ENCODE assay signal across 8 cellular contexts in genomic region chr6:166556871-166557322, GRCh38. TPM values are rescaled to one million over a fixed set of nuclear protein-coding genes. Genes with fewer than 3 reads are reported as not detected.
DNase-seq lines count a peak whose midpoint lies in the region; ATAC-seq and TF ChIP-seq lines count a peak whose summit lies in the region.

No MANE protein-coding gene starts in this region.

- H3K4me1 ChIP-seq in lower lobe of right lung (peaks cover 45% of the 10 kb centered on the region), upper lobe of left lung (peaks cover 26 to 51% (median 38%) of the 10 kb centered on the region in 4 donors)

- peaks cover 6% of the 10 kb centered on the region for H3K9me3 ChIP-seq in lower lobe of right lung
- H3K9me3 ChIP-seq in upper lobe of left lung, result peaks cover 0 to 3% (median 0%) of the 10 kb centered on the region in 4 donors

- peak; percentile 99 for DNase-seq in G401 (ENCODE audit: low spot score)
- peak; percentile 83 for DNase-seq in NCI-H510A (lab: John Stamatoyannopoulos, UW)
- DNase-seq in lower lobe of right lung, result peak; percentile 94
- DNase-seq in upper lobe of left lung, result peak; percentile 75 to 97
- DNase-seq in NCI-H128 (lab: John Stamatoyannopoulos, UW; ENCODE audit: unreplicated experiment), result no peak
- DNase-seq in stimulated activated naive CD4-positive, alpha-beta T cell (lab: John Stamatoyannopoulos, UW), result no peak

- peak in 2 of 4 donors; percentile 14 to 70 for TF ChIP-seq POLR2A in upper lobe of left lung (IDR thresholded peaks at IDR 0.05)

- no peaks in the 10 kb centered on the region for H3K27me3 ChIP-seq in lower lobe of right lung (ENCODE audit: low read depth)
- no peaks in the 10 kb centered on the region for H3K27me3 ChIP-seq in upper lobe of left lung

- peak; percentile 97 for ATAC-seq in lower lobe of right lung
- peak; percentile 87 to 96 for ATAC-seq in upper lobe of left lung (ENCODE audit: low FRiP score in 2 of 2)
- no peak for ATAC-seq in HG02981 (IDR thresholded peaks at IDR 0.05; ENCODE audit: unreplicated experiment)

- peak; percentile 14 to 99 (median 70) for TF ChIP-seq EP300 in upper lobe of left lung (IDR thresholded peaks at IDR 0.05)

- H3K36me3 ChIP-seq in lower lobe of right lung (no peaks in the 10 kb centered on the region), upper lobe of left lung (no peaks in the 10 kb centered on the region)

- intact Hi-C loops in lower lobe of right lung (cut with DNase I), result loop anchor here (10.0 kb wide), 1 partner anchor 68 kb away; the partner anchor contains the start of gene RPS6KA2

- no peak for TF ChIP-seq CTCF in lower lobe of right lung (IDR thresholded peaks at IDR 0.05)
- TF ChIP-seq CTCF in upper lobe of left lung (IDR thresholded peaks at IDR 0.05), result no peak

- in situ Hi-C loops in G401 (cut with HindIII; ENCODE audit: low sequenced_read_pairs), result no loop called here

- H3K27ac ChIP-seq in cingulate gyrus (ENCODE audit: low read depth, low read length), result peak overlapping the region; percentile 76
- peak overlapping the region; percentile 81 for H3K27ac ChIP-seq in lower lobe of right lung
- peak overlapping the region; percentile 79 to 92 (median 89) for H3K27ac ChIP-seq in upper lobe of left lung

- H3K4me3 ChIP-seq in lower lobe of right lung (peak overlapping the region; percentile 17), upper lobe of left lung (no peak overlapping the region)

- WGBS in upper lobe of left lung, 2 donors, result 23 to 37% methylated on average over 9 to 16 of the region's 16 CpGs

RNA-seq across cellular contexts. Expression of gene RAMACL, which starts 29.6 kb away (rescaled TPM):
- 4.1 and 8.0 TPM in 2 replicates for total RNA-seq in G401 (2014; rRNA removed; shearing (Covaris generic))
- total RNA-seq in lower lobe of right lung, result 6.6 TPM
- 10 to 100 TPM in 3 of 6 donors, 1 to 10 TPM in 3; 3.7 to 13.0 (median 7.9) TPM for total RNA-seq in upper lobe of left lung

Comparison
In these comparisons a context has a peak if more than half of its experiments do, and no peak if none do; other contexts are left out.
1. DNase-seq: peak in G401 (single experiment), NCI-H510A (single experiment), lower lobe of right lung (single experiment) and upper lobe of left lung (2 of 2); none in NCI-H128 (single experiment) and stimulated activated naive CD4-positive, alpha-beta T cell (0 of 6).
2. Peak in every context shown above with its lines, with median percentiles within 50 percentile points of each other: H3K27ac ChIP-seq.